Comparison of ENCODE assay signal across 8 cellular contexts in genomic region chr11:76209671-76209955, GRCh38. TPM values are rescaled to one million over a fixed set of nuclear protein-coding genes. Genes with fewer than 3 reads are reported as not detected.
DNase-seq lines count a peak whose midpoint lies in the region; ATAC-seq, FAIRE-seq and TF ChIP-seq lines count a peak whose summit lies in the region.

No MANE protein-coding gene starts in this region.

- no peak overlapping the region for H3K27ac ChIP-seq in H9 (ENCODE audit: insufficient read length, low read depth, low read length)
- no peak overlapping the region for H3K27ac ChIP-seq in right cardiac atrium (ENCODE audit: low read length)

- peak overlapping the region; percentile 44 to 74 for H3K4me3 Mint-ChIP-seq in H9
- peak overlapping the region; percentile 90 for H3K4me3 Mint-ChIP-seq in T-helper 17 cell

- no peak overlapping the region for H2BK15ac ChIP-seq in H9 (ENCODE audit: low read depth, low read length)

- no peaks in the 10 kb centered on the region for H4K20me1 ChIP-seq in H9 (ENCODE audit: control insufficient read depth, insufficient read depth, insufficient read length)

- H3K27ac Mint-ChIP-seq in H9, result no peak overlapping the region
- H3K27ac Mint-ChIP-seq in T-helper 17 cell, result no peak overlapping the region

- no peak overlapping the region for H3K14ac ChIP-seq in H9 (ENCODE audit: insufficient read depth, low read length)

- DNase-seq in H9 (no peak), T-helper 17 cell (no peak), right cardiac atrium (peak; percentile 26 to 69 (median 68)), skeletal muscle cell (ENCODE audit: low read depth) (no peak), GM12891 (ENCODE audit: insufficient read length, low spot score) (no peak), iPS-NIHi11 (ENCODE audit: low spot score) (no peak), mucosa of gallbladder (ENCODE audit: low spot score) (no peak)

- no peak overlapping the region for H2AK5ac ChIP-seq in H9 (ENCODE audit: insufficient read length, low read length)

- H3K79me1 ChIP-seq in H9 (ENCODE audit: insufficient read depth, low read depth, low read length, poor library complexity, severe bottlenecking), result no peaks in the 10 kb centered on the region

- no peak overlapping the region for H3K4ac ChIP-seq in H9 (ENCODE audit: low read depth, low read length)

- no peak overlapping the region for H3K9ac ChIP-seq in H9 (ENCODE audit: extremely low read depth, insufficient read length, low read length)

- peaks cover 24 to 41% of the 10 kb centered on the region in 2 experiments for H3K4me1 Mint-ChIP-seq in H9
- H3K4me1 Mint-ChIP-seq in T-helper 17 cell, result peaks cover 15% of the 10 kb centered on the region

- H3K27me3 ChIP-seq in H9 (ENCODE audit: insufficient read depth, low read length), result peaks cover 71% of the 10 kb centered on the region
- no peaks in the 10 kb centered on the region for H3K27me3 ChIP-seq in right cardiac atrium (ENCODE audit: control insufficient read depth, insufficient read depth)

- WGBS in H9 (ENCODE audit: extremely low coverage, insufficient read length, low lambda C conversion rate), result no CpG with 5 or more reads among the region's 17 CpGs
- WGBS in right cardiac atrium, result under 1% methylated on average over 17 of the region's 17 CpGs

- H3K23ac ChIP-seq in H9 (ENCODE audit: insufficient read length, low read depth, low read length), result no peak overlapping the region

- H3K4me1 ChIP-seq in H9 (ENCODE audit: insufficient read depth, low read length), result no peaks in the 10 kb centered on the region
- peaks cover 8% of the 10 kb centered on the region for H3K4me1 ChIP-seq in right cardiac atrium (ENCODE audit: control insufficient read depth, insufficient read depth, low read length)

- H3K36me3 Mint-ChIP-seq in H9 (ENCODE audit: insufficient read depth in 1 of 3, low read depth in 3 of 3), result no peaks in the 10 kb centered on the region; a peak in 2 of 7 replicates
- H3K36me3 Mint-ChIP-seq in T-helper 17 cell (ENCODE audit: low read depth), result peaks cover 2% of the 10 kb centered on the region

- H3K23me2 ChIP-seq in H9 (ENCODE audit: insufficient read length, low read depth, low read length, poor library complexity, severe bottlenecking), result peaks cover 28% of the 10 kb centered on the region

- peak overlapping the region; percentile 49 for H3K4me2 ChIP-seq in H9 (ENCODE audit: insufficient read depth, insufficient read length, low read length)

- no peak for ATAC-seq in T-helper 17 cell
- no peak for ATAC-seq in right cardiac atrium
- ATAC-seq in GM21723 (IDR thresholded peaks at IDR 0.05; ENCODE audit: unreplicated experiment), result no peak

- no peak overlapping the region for H3K18ac ChIP-seq in H9 (ENCODE audit: insufficient read length, low read depth, low read length)

- no peaks in the 10 kb centered on the region for H3K79me2 ChIP-seq in H9 (ENCODE audit: insufficient read depth, low read length)

- FAIRE-seq in GM12891 (lab: Jason Lieb, UNC), result no peak

- no peak overlapping the region for H4K8ac ChIP-seq in H9 (replicated peaks; ENCODE audit: insufficient read length, low read depth, low read length)

- H2BK5ac ChIP-seq in H9 (ENCODE audit: insufficient read length, low read length), result no peak overlapping the region

- H2BK12ac ChIP-seq in H9 (ENCODE audit: insufficient read length, low read depth, low read length), result no peak overlapping the region

- no peak for TF ChIP-seq POLR2A in GM12891 (IDR thresholded peaks at IDR 0.05; ENCODE audit: low read depth, low read length)

- no peak overlapping the region for H3K56ac ChIP-seq in H9 (ENCODE audit: insufficient read length, low read depth, low read length)

- no peak overlapping the region for H4K91ac ChIP-seq in H9 (ENCODE audit: insufficient read length, low read depth, low read length)

- H4K5ac ChIP-seq in H9 (ENCODE audit: insufficient read length, low read depth, low read length), result no peak overlapping the region

- peaks cover 96% of the 10 kb centered on the region for H3K27me3 Mint-ChIP-seq in H9 (ENCODE audit: low read depth)
- H3K27me3 Mint-ChIP-seq in T-helper 17 cell, result peaks cover 34% of the 10 kb centered on the region

- no peak overlapping the region for H2BK120ac ChIP-seq in H9 (ENCODE audit: low read depth, low read length, poor library complexity, severe bottlenecking)

- H3T11ph ChIP-seq in H9 (ENCODE audit: low read length), result no peak overlapping the region

- peaks cover 0 to 6% of the 10 kb centered on the region in 2 experiments; a peak in 2 of 5 replicates for H3K9me3 Mint-ChIP-seq in H9

- H3K9me3 ChIP-seq in H9 (ENCODE audit: control insufficient read depth, low read depth, low read length) (no peaks in the 10 kb centered on the region), T-helper 17 cell (ENCODE audit: control insufficient read depth, low read length, poor library complexity, severe bottlenecking) (no peaks in the 10 kb centered on the region), right cardiac atrium (ENCODE audit: control insufficient read depth, low read length) (no peaks in the 10 kb centered on the region)

- no peak overlapping the region for H2AFZ ChIP-seq in H9 (ENCODE audit: low read length)

- intact Hi-C loops in right cardiac atrium (cut with DNase I), result loop anchor here in 3 of 4 donors (2.0 to 5.0 kb wide), 3 partner anchors 108 to 233 kb away; no protein-coding TSS in a partner anchor

- no peak overlapping the region for H2BK20ac ChIP-seq in H9 (ENCODE audit: low read depth, low read length, poor library complexity, severe bottlenecking)

- H3K4me3 ChIP-seq in right cardiac atrium (ENCODE audit: low read length) (peak overlapping the region; percentile 50), skeletal muscle cell (ENCODE audit: low read depth, low read length) (peak overlapping the region; percentile 47)

- TF ChIP-seq CTCF in H9 (conservative IDR thresholded peaks at IDR 0.05), result no peak

TF ChIP-seq in GM12891, 5 proteins besides CTCF, POLR2A, EP300 and RAD21:
- no peak for TF ChIP-seq TAF1 (IDR thresholded peaks at IDR 0.05; ENCODE audit: low read depth, low read length)
- TF ChIP-seq POU2F2 (IDR thresholded peaks at IDR 0.05; ENCODE audit: low read depth, low read length), result no peak
- TF ChIP-seq POLR2AphosphoS5 (IDR thresholded peaks at IDR 0.05; ENCODE audit: low read depth, low read length), result no peak
- TF ChIP-seq SPI1 (IDR thresholded peaks at IDR 0.05; ENCODE audit: low read depth, low read length), result no peak
- TF ChIP-seq PAX5 (IDR thresholded peaks at IDR 0.05; ENCODE audit: insufficient read depth, low read length, severe bottlenecking), result no peak

RNA-seq across cellular contexts. Expression of gene WNT11, which starts 3.3 kb away (rescaled TPM):
- total RNA-seq in H9 (2021), result 0.18 TPM in 1 of 2 replicates, not detected in the other
- 1 to 10 TPM in 1 of 2 donors, under 1 TPM in 1; 0.57 to 2.1 TPM for total RNA-seq in T-helper 17 cell
- total RNA-seq in right cardiac atrium, result 1 to 10 TPM; 2.1 to 7.1 (median 3.3) TPM
- 2.9 TPM for polyA plus RNA-seq in right cardiac atrium
- not detected for polyA plus RNA-seq in GM12891 (2012; ENCODE audit: low read depth, missing spikeins)
- total RNA-seq in mucosa of gallbladder, result 1.8 TPM

Comparison
In these comparisons a context has a peak if more than half of its experiments do, and no peak if none do; other contexts are left out.
1. DNase-seq: peak in right cardiac atrium (3 of 3); none in H9 (single experiment), T-helper 17 cell (0 of 3), skeletal muscle cell (single experiment), GM12891 (single experiment), iPS-NIHi11 (single experiment) and mucosa of gallbladder (single experiment).